In genomic region chr1:45254490-45254889, GRCh38 we compare ENCODE assay signal across 9 cellular contexts. TPM values are rescaled to one million over a fixed set of nuclear protein-coding genes. Genes with fewer than 3 reads are reported as not detected.
"Had no signal": no experiment of that assay in that cellular context is flagged by ENCODE, and none has a peak within 500 bp of the region (broad histone marks: within the 10 kb centered on the region; RNA-seq: fewer than 3 reads in every experiment).

No MANE protein-coding gene starts in this region.

- FAIRE-seq: H1, H54, K562 had no signal

- H3K4me3 ChIP-seq: GM23338, K562 had no signal

- ATAC-seq: GM23338, K562 had no signal

- DNase-seq: H9, HCEC 1CT, IMR-90 had no signal

- H3K27ac ChIP-seq: HL-60 had no signal

RNA-seq across cellular contexts. Expression of gene ZSWIM5, which starts 48.1 kb away (rescaled TPM):
- total RNA-seq: HT1080 had no signal
